Comparison of ENCODE assay signal across 27 cellular contexts in genomic region chr1:169024255-169024654, GRCh38.
"Had no signal": no experiment of that assay in that cellular context is flagged by ENCODE, and none has a peak within 500 bp of the region (broad histone marks: within the 10 kb centered on the region; RNA-seq: fewer than 3 reads in every experiment).

No MANE protein-coding gene starts in this region.

- ATAC-seq: naive thymus-derived CD8-positive, alpha-beta T cell; right lobe of liver; upper lobe of right lung had no signal

- FAIRE-seq: urothelium cell line had no signal

- H3K27ac ChIP-seq: left ventricle myocardium inferior, neural progenitor cell, neutrophil, right atrium auricular region, right lobe of liver, suprapubic skin, thoracic aorta, tibial artery, upper lobe of right lung had no signal

- DNase-seq: islet precursor cell; left ventricle myocardium inferior; mesendoderm; midbrain; mucosa of descending colon; naive thymus-derived CD8-positive, alpha-beta T cell; nephron progenitor cell; occipital lobe; right lobe of liver; stimulated activated CD4-positive, alpha-beta T cell treated with anti-CD3 and anti-CD28 coated beads, Interleukin-1b, Interleukin-23, amount 100 ng/mL, for 48 hours; stimulated activated CD4-positive, alpha-beta T cell treated with anti-CD3 and anti-CD28 coated beads, Interleukin-2, amount 100 ng/mL, for 48 hours; stimulated activated CD4-positive, alpha-beta T cell treated with anti-CD3 and anti-CD28 coated beads, Interleukin-4, amount 100 ng/mL, for 4 hours; stimulated activated CD8-positive, alpha-beta memory T cell treated with anti-CD3 and anti-CD28 coated beads, Interleukin-4, amount 100 ng/mL, for 48 hours; stimulated activated naive CD4-positive, alpha-beta T cell; tibial artery; upper lobe of right lung had no signal

- H3K9me3 ChIP-seq: left ventricle myocardium inferior, mucosa of descending colon, neutrophil, right atrium auricular region, right lobe of liver, suprapubic skin, thoracic aorta, tibial artery, upper lobe of right lung had no signal

- H3K4me2 ChIP-seq: neural progenitor cell, smooth muscle cell had no signal

- H3K9me3 Mint-ChIP-seq: naive thymus-derived CD8-positive, alpha-beta T cell; nephron progenitor cell; stimulated activated naive CD8-positive, alpha-beta T cell treated with anti-CD3 and anti-CD28 coated beads, Interleukin-15, Interleukin-2, amounts not matched to agents 100 ng/mL and 50 ng/mL, for 24 hours had no signal

- H3K36me3 ChIP-seq: left ventricle myocardium inferior, neural progenitor cell, neutrophil, right atrium auricular region, right lobe of liver, suprapubic skin, thoracic aorta, tibial artery, upper lobe of right lung had no signal

- H3K4me3 ChIP-seq: hepatocyte, left ventricle myocardium inferior, lung, mucosa of descending colon, neural progenitor cell, right atrium auricular region, right lobe of liver, smooth muscle cell, suprapubic skin, thoracic aorta, tibial artery, upper lobe of right lung had no signal

- H3K27ac Mint-ChIP-seq: nephron progenitor cell; neural progenitor cell; progenitor cell of endocrine pancreas; stimulated activated naive CD8-positive, alpha-beta T cell treated with anti-CD3 and anti-CD28 coated beads, Interleukin-15, Interleukin-2, amounts not matched to agents 100 ng/mL and 50 ng/mL, for 24 hours had no signal

- H3K4me3 Mint-ChIP-seq: naive thymus-derived CD8-positive, alpha-beta T cell; nephron progenitor cell; neural progenitor cell; stimulated activated naive CD8-positive, alpha-beta T cell treated with anti-CD3 and anti-CD28 coated beads, Interleukin-15, Interleukin-2, amounts not matched to agents 100 ng/mL and 50 ng/mL, for 24 hours had no signal

- H3K9ac ChIP-seq: neural progenitor cell had no signal

- H3K27me3 Mint-ChIP-seq: progenitor cell of endocrine pancreas; stimulated activated naive CD8-positive, alpha-beta T cell treated with anti-CD3 and anti-CD28 coated beads, Interleukin-15, Interleukin-2, amounts not matched to agents 100 ng/mL and 50 ng/mL, for 24 hours had no signal

- H3K79me2 ChIP-seq: hepatocyte had no signal

- H3K27me3 ChIP-seq: hepatocyte, neural progenitor cell, neutrophil, right atrium auricular region, right lobe of liver, suprapubic skin, tibial artery, upper lobe of right lung had no signal

- H3K4me1 ChIP-seq: neural progenitor cell, right lobe of liver, suprapubic skin, tibial artery, upper lobe of right lung had no signal

- H2AFZ ChIP-seq: hepatocyte, neural progenitor cell had no signal

- H3K36me3 Mint-ChIP-seq: neural progenitor cell had no signal
